In the genomic region with DNA sequence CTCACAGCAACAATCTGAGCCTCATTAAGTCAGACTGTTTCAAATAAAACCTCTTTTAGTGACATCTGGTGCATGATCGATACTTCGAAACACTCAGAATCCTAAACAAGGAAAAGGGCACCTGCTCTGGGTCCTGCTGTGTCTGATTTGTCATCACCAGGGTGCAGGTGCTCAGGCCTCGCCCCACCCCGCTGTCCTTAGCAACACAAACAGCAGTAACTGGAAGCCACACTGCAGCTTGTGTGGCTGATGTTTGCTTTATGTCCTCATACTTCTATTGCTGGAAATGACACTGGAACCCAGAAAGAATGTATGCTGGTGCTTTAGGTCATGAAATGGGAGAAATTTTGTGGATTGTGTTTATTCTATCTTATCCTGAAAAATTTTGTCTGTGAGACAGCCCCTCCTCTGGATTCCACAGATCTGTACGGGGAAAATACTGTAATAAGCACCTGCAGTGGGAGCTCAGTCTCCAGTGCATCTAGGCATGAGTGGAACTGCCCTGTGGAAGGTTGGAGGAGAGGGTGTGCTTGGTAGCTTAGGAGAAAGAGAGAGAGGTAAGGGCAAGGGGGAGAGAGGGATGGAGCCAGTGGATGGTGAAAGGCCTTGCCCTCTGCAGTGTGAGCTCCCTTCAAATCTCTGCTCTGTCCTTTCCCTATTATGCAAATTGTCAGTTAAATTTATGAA, we compare ENCODE assay signal across 16 cellular contexts.
DNase-seq lines count a peak whose midpoint lies in the region; ATAC-seq, FAIRE-seq and TF ChIP-seq lines count a peak whose summit lies in the region.
"Had no signal": no experiment of that assay in that cellular context is flagged by ENCODE, and none has a peak within 500 bp of the region (broad histone marks: within the 10 kb centered on the region; RNA-seq: fewer than 3 reads in every experiment).

No MANE protein-coding gene starts in this region.

- H3K4me1 ChIP-seq in BLaER1, result peaks cover 49% of the 10 kb centered on the region
- no peaks in the 10 kb centered on the region for H3K4me1 ChIP-seq in esophagus squamous epithelium
- H3K4me1 ChIP-seq in ovary (ENCODE audit: insufficient read depth), result no peaks in the 10 kb centered on the region
- H3K4me1 ChIP-seq: gastrocnemius medialis had no signal

- intact Hi-C loops in esophagus squamous epithelium (cut with DNase I), result no loop called here
- intact Hi-C loops in ovary (cut with DNase I), result no loop called here

- peaks cover 94% of the 10 kb centered on the region for H3K9me3 ChIP-seq in BLaER1
- H3K9me3 ChIP-seq in esophagus squamous epithelium, result no peaks in the 10 kb centered on the region
- no peaks in the 10 kb centered on the region for H3K9me3 ChIP-seq in ovary
- H3K9me3 ChIP-seq: gastrocnemius medialis had no signal

- no peak overlapping the region for H3K4me3 ChIP-seq in BLaER1
- H3K4me3 ChIP-seq in esophagus squamous epithelium, result no peak overlapping the region
- no peak overlapping the region for H3K4me3 ChIP-seq in ovary
- no peak overlapping the region for H3K4me3 ChIP-seq in H7 (ENCODE audit: insufficient read depth, low read depth, low read length)
- H3K4me3 ChIP-seq: dorsolateral prefrontal cortex, gastrocnemius medialis had no signal

- peaks cover 38% of the 10 kb centered on the region for H3K36me3 ChIP-seq in BLaER1
- no peaks in the 10 kb centered on the region for H3K36me3 ChIP-seq in esophagus squamous epithelium
- no peaks in the 10 kb centered on the region for H3K36me3 ChIP-seq in ovary
- H3K36me3 ChIP-seq in H7 (replicated peaks; ENCODE audit: control insufficient read depth, insufficient read depth, low read length), result no peaks in the 10 kb centered on the region; the same call in 1 of the 2 replicates
- H3K36me3 ChIP-seq: gastrocnemius medialis had no signal

- no peaks in the 10 kb centered on the region for H3K27me3 ChIP-seq in BLaER1
- H3K27me3 ChIP-seq in esophagus squamous epithelium, result no peaks in the 10 kb centered on the region
- no peaks in the 10 kb centered on the region for H3K27me3 ChIP-seq in ovary
- no peaks in the 10 kb centered on the region for H3K27me3 ChIP-seq in H7 (ENCODE audit: control insufficient read depth, insufficient read depth, low read length)
- H3K27me3 ChIP-seq: dorsolateral prefrontal cortex, gastrocnemius medialis had no signal

- TF ChIP-seq POLR2A in esophagus squamous epithelium (IDR thresholded peaks at IDR 0.05) (no peak), ovary (IDR thresholded peaks at IDR 0.05) (no peak)

- DNase-seq in NCI-H128 (lab: John Stamatoyannopoulos, UW; ENCODE audit: unreplicated experiment) (peak; percentile 87), NCI-H524 treated with DMSO at 0.1 percent for 48 hours (lab: John Stamatoyannopoulos, UW) (peak; percentile 58), esophagus squamous epithelium (lab: John Stamatoyannopoulos, UW) (no peak), ovary (no peak), H7 (no peak)
- DNase-seq: EL; gastrocnemius medialis; left cardiac atrium; MM.1S; stimulated activated CD4-positive, alpha-beta T cell treated with anti-CD3 and anti-CD28 coated beads, Interleukin-12 subunit alpha, Interleukin-12 subunit beta, amount 100 ng/mL, for 4 hours had no signal

- no peak for ATAC-seq in GM21381 (IDR thresholded peaks at IDR 0.05; ENCODE audit: unreplicated experiment)
- ATAC-seq: gastrocnemius medialis, left cardiac atrium had no signal

- peak; percentile 99 for FAIRE-seq in islet of Langerhans (lab: Jason Lieb, UNC)
- FAIRE-seq: TTC549 had no signal

- TF ChIP-seq CTCF in esophagus squamous epithelium (IDR thresholded peaks at IDR 0.05) (no peak), ovary (IDR thresholded peaks at IDR 0.05) (no peak)

- peak overlapping the region; percentile 11; the same call in 1 of the 2 replicates for H3K9ac ChIP-seq in BLaER1

- WGBS in esophagus squamous epithelium, 2 donors, result 66 to 79% methylated on average over 4 to 5 of the region's 5 CpGs
- 86 to 89% (median 87%) methylated on average over 5 of the region's 5 CpGs for WGBS in ovary, 3 donors

- TF ChIP-seq EP300 in ovary (IDR thresholded peaks at IDR 0.05), result no peak

- H4K20me1 ChIP-seq in BLaER1, result no peaks in the 10 kb centered on the region

- H3K27ac ChIP-seq in BLaER1, result peak overlapping the region; percentile 65
- H3K27ac ChIP-seq in esophagus squamous epithelium, result no peak overlapping the region
- H3K27ac ChIP-seq in ovary, result no peak overlapping the region
- H3K27ac ChIP-seq: gastrocnemius medialis, HL-60 had no signal

- H3K4me2 ChIP-seq in BLaER1, result peak overlapping the region; percentile 25

Comparison
In these comparisons a context has a peak if more than half of its experiments do, and no peak if none do; other contexts are left out.
1. DNase-seq: peak in NCI-H128 (single experiment) and NCI-H524 treated with DMSO at 0.1 percent for 48 hours (single experiment); none in esophagus squamous epithelium (single experiment), ovary (0 of 5) and H7 (single experiment).